36 cellular contexts compared by ENCODE assay signal in genomic region chr9:5231212-5231611, GRCh38. TPM values are rescaled to one million over a fixed set of nuclear protein-coding genes. Genes with fewer than 3 reads are reported as not detected.
DNase-seq lines count a peak whose midpoint lies in the region; ATAC-seq and TF ChIP-seq lines count a peak whose summit lies in the region.
"Had no signal": no experiment of that assay in that cellular context is flagged by ENCODE, and none has a peak within 500 bp of the region (broad histone marks: within the 10 kb centered on the region; RNA-seq: fewer than 3 reads in every experiment).

Gene INSL4 (plus strand): TSS chr9:5231419. CDS start chr9:5231524, 105 bp downstream.

- TF ChIP-seq CTCF in PC-3 (conservative IDR thresholded peaks at IDR 0.05; ENCODE audit: low read depth, low read length) (no peak), neural progenitor cell (IDR thresholded peaks at IDR 0.05) (no peak), right lobe of liver (IDR thresholded peaks at IDR 0.05) (no peak)

- no peaks in the 10 kb centered on the region for H3K4me1 Mint-ChIP-seq in neural progenitor cell
- H3K4me1 Mint-ChIP-seq: central memory CD8-positive, alpha-beta T cell had no signal

- ATAC-seq in PC-3 (peak; percentile 64), GM21576 (IDR thresholded peaks at IDR 0.05; ENCODE audit: unreplicated experiment) (no peak), right lobe of liver (no peak)
- ATAC-seq: activated CD8-positive, alpha-beta T cell treated with anti-CD3 and anti-CD28 coated beads, Interleukin-2, amount 10 ng/mL, durations not matched to agents 7 days and 5 days; activated naive CD4-positive, alpha-beta T cell treated with anti-CD3 and anti-CD28 coated beads, Interleukin-2, amount 50 U/mL, for 72 hours; GM12878; heart left ventricle; K562; mucosa of descending colon; natural killer cell treated with Interleukin-12 subunit alpha and Interleukin-12 subunit beta and Interleukin-15 and Interleukin-18, amount 100 ng/mL, for 72 hours had no signal

- H3K9ac ChIP-seq in PC-3 (ENCODE audit: low read length) (no peak within 1 kb of the TSS), neural progenitor cell (no peak within 1 kb of the TSS)
- H3K9ac ChIP-seq: BLaER1 had no signal

- H4K20me1 ChIP-seq in PC-3 (ENCODE audit: low read length): no peaks in the 10 kb centered on the region
- H4K20me1 ChIP-seq in neural progenitor cell (ENCODE audit: low read depth): no peaks in the 10 kb centered on the region
- H4K20me1 ChIP-seq: BLaER1 had no signal

- peak within 1 kb of the TSS; percentile 30 for H3K4me2 ChIP-seq in PC-3 (ENCODE audit: low read length)
- no peak within 1 kb of the TSS for H3K4me2 ChIP-seq in neural progenitor cell
- H3K4me2 ChIP-seq: BLaER1 had no signal

- H3K9me2 ChIP-seq in PC-3 (replicated peaks; ENCODE audit: low read length): no peaks in the 10 kb centered on the region

- no peaks in the 10 kb centered on the region for H3K36me3 Mint-ChIP-seq in neural progenitor cell
- H3K36me3 Mint-ChIP-seq: activated naive CD4-positive, alpha-beta T cell treated with anti-CD3 and anti-CD28 coated beads, Interleukin-2, amount 50 U/mL, for 72 hours; natural killer cell treated with Interleukin-12 subunit alpha and Interleukin-12 subunit beta and Interleukin-15 and Interleukin-18, amount 100 ng/mL, for 72 hours had no signal

- H3K79me2 ChIP-seq in PC-3 (ENCODE audit: low read length) (no peaks in the 10 kb centered on the region), neural progenitor cell (ENCODE audit: low read depth) (no peaks in the 10 kb centered on the region)

- H3K9me3 Mint-ChIP-seq in neural progenitor cell: no peaks in the 10 kb centered on the region
- H3K9me3 Mint-ChIP-seq: activated naive CD4-positive, alpha-beta T cell treated with anti-CD3 and anti-CD28 coated beads, Interleukin-2, amount 50 U/mL, for 72 hours; activated T-helper 2 cell treated with anti-CD3 and anti-CD28 coated beads, Interferon-gamma antibody, Interleukin-2, Interleukin-4, amounts not matched to agents 10 μg/mL and 5 μg/mL and 100 μg/mL, durations not matched to agents 14 hours and 24 hours and 36 hours; central memory CD8-positive, alpha-beta T cell; natural killer cell treated with Interleukin-12 subunit alpha and Interleukin-12 subunit beta and Interleukin-15 and Interleukin-18, amount 100 ng/mL, for 72 hours had no signal

- DNase-seq in EH (ENCODE audit: low read depth): peak; percentile 39
- peak; percentile 61 for DNase-seq in PC-3
- DNase-seq in epithelial cell of prostate (ENCODE audit: low read depth, low spot score): peak; percentile 40
- DNase-seq in non-pigmented ciliary epithelial cell (ENCODE audit: low read depth): peak; percentile 8
- no peak for DNase-seq in neural progenitor cell (ENCODE audit: low spot score)
- DNase-seq in right lobe of liver: no peak
- no peak for DNase-seq in MG63
- DNase-seq: ACHN; activated CD8-positive, alpha-beta T cell treated with anti-CD3 and anti-CD28 coated beads, Interleukin-2, amount 10 ng/mL, durations not matched to agents 7 days and 5 days; aorta; Caco-2; DMS79 treated with DMSO at 0.1 percent for 48 hours; heart left ventricle; mucosa of descending colon; NCI-H1417 treated with DMSO at 0.1 percent for 48 hours; NCI-H2081 treated with DMSO at 0.1 percent for 48 hours; NCI-H226; NCI-H748 treated with DMSO at 0.1 percent for 48 hours; ovary; retina; spleen; stimulated activated CD4-positive, alpha-beta T cell treated with anti-CD3 and anti-CD28 coated beads, Interleukin-2, amount 100 ng/mL, for 48 hours; upper lobe of left lung had no signal

- H3K4me3 ChIP-seq in PC-3 (ENCODE audit: low read length) (no peak within 1 kb of the TSS), neural progenitor cell (no peak within 1 kb of the TSS), right lobe of liver (no peak within 1 kb of the TSS), MG63 (no peak within 1 kb of the TSS)
- H3K4me3 ChIP-seq: BLaER1, GM12878, heart left ventricle, K562, lung, mucosa of descending colon, ovary, spleen, upper lobe of left lung had no signal

- H3K27me3 Mint-ChIP-seq in neural progenitor cell (ENCODE audit: insufficient read depth, low read depth): peaks cover 2% of the 10 kb centered on the region

- H3K27me3 ChIP-seq in PC-3 (ENCODE audit: low read length) (no peaks in the 10 kb centered on the region), neural progenitor cell (no peaks in the 10 kb centered on the region), right lobe of liver (no peaks in the 10 kb centered on the region), MG63 (no peaks in the 10 kb centered on the region)
- H3K27me3 ChIP-seq: BLaER1, ovary, spleen, upper lobe of left lung had no signal

- no peaks in the 10 kb centered on the region for H3K36me3 ChIP-seq in PC-3 (ENCODE audit: low read depth, low read length)
- no peaks in the 10 kb centered on the region for H3K36me3 ChIP-seq in neural progenitor cell
- H3K36me3 ChIP-seq in right lobe of liver: no peaks in the 10 kb centered on the region
- no peaks in the 10 kb centered on the region for H3K36me3 ChIP-seq in MG63
- H3K36me3 ChIP-seq: BLaER1, heart left ventricle, ovary, spleen, upper lobe of left lung had no signal

- no peaks in the 10 kb centered on the region for H3K9me3 ChIP-seq in PC-3 (ENCODE audit: low read length)
- H3K9me3 ChIP-seq in neural progenitor cell (ENCODE audit: low read depth): no peaks in the 10 kb centered on the region
- no peaks in the 10 kb centered on the region for H3K9me3 ChIP-seq in right lobe of liver
- no peaks in the 10 kb centered on the region for H3K9me3 ChIP-seq in MG63
- H3K9me3 ChIP-seq: BLaER1, Caco-2, mucosa of descending colon, ovary had no signal

- 63% methylated on average over 1 of the region's 2 CpGs for WGBS in right lobe of liver (ENCODE audit: insufficient coverage, low coverage, low lambda C conversion rate, missing lambda C conversion rate)

- no TSS peak for BruUV-seq in PC-3 (replicated peaks; lab: Mats Ljungman, UMichigan)

- H3K4me3 Mint-ChIP-seq in neural progenitor cell: no peak within 1 kb of the TSS
- H3K4me3 Mint-ChIP-seq: activated CD8-positive, alpha-beta T cell treated with anti-CD3 and anti-CD28 coated beads, Interleukin-2, amount 10 ng/mL, durations not matched to agents 7 days and 5 days; central memory CD8-positive, alpha-beta T cell; natural killer cell treated with Interleukin-12 subunit alpha and Interleukin-12 subunit beta and Interleukin-15 and Interleukin-18, amount 100 ng/mL, for 72 hours had no signal

- POLR2A ChIA-PET in PC-3 (lab: Charles Lee; ENCODE audit: unreplicated experiment): no interaction called here

- no peak for TF ChIP-seq POLR2A in right lobe of liver (IDR thresholded peaks at IDR 0.05)

- intact Hi-C loops in PC-3 (cut with micrococcal nuclease): no loop called here
- intact Hi-C loops in right lobe of liver (cut with DNase I): no loop called here

- H3K4me1 ChIP-seq in PC-3 (ENCODE audit: insufficient read depth, low read length): peaks cover 10% of the 10 kb centered on the region; the same call in 1 of the 2 replicates
- no peaks in the 10 kb centered on the region for H3K4me1 ChIP-seq in neural progenitor cell
- no peaks in the 10 kb centered on the region for H3K4me1 ChIP-seq in right lobe of liver
- H3K4me1 ChIP-seq: BLaER1, Caco-2, heart left ventricle, spleen, upper lobe of left lung had no signal

- no peak within 1 kb of the TSS for H3K27ac Mint-ChIP-seq in neural progenitor cell
- H3K27ac Mint-ChIP-seq: activated CD8-positive, alpha-beta T cell treated with anti-CD3 and anti-CD28 coated beads, Interleukin-2, amount 10 ng/mL, durations not matched to agents 7 days and 5 days; activated naive CD4-positive, alpha-beta T cell treated with anti-CD3 and anti-CD28 coated beads, Interleukin-2, amount 50 U/mL, for 72 hours; activated T-helper 2 cell treated with anti-CD3 and anti-CD28 coated beads, Interferon-gamma antibody, Interleukin-2, Interleukin-4, amounts not matched to agents 10 μg/mL and 5 μg/mL and 100 μg/mL, durations not matched to agents 14 hours and 24 hours and 36 hours; natural killer cell treated with Interleukin-12 subunit alpha and Interleukin-12 subunit beta and Interleukin-15 and Interleukin-18, amount 100 ng/mL, for 72 hours had no signal

- H3F3A ChIP-seq in PC-3 (ENCODE audit: low read length, unreplicated experiment) (no peaks in the 10 kb centered on the region), neural progenitor cell (ENCODE audit: low read depth) (no peaks in the 10 kb centered on the region)

- H3K27ac ChIP-seq in PC-3 (ENCODE audit: low read length) (peak within 1 kb of the TSS; percentile 37; the same call in 1 of the 2 replicates), epithelial cell of prostate (no peak within 1 kb of the TSS), neural progenitor cell (no peak within 1 kb of the TSS), right lobe of liver (no peak within 1 kb of the TSS)
- H3K27ac ChIP-seq: BLaER1, heart left ventricle, ovary, spleen, upper lobe of left lung had no signal

- no peak within 1 kb of the TSS for H2AFZ ChIP-seq in PC-3 (ENCODE audit: low read length)
- H2AFZ ChIP-seq in neural progenitor cell (replicated peaks): no peak within 1 kb of the TSS

- CTCF ChIA-PET in PC-3 (lab: Charles Lee): no interaction called here

RNA-seq across cellular contexts. Expression of gene INSL4, which starts in this region (rescaled TPM):
- total RNA-seq in PC-3 (2014; rRNA removed): not detected in 2 replicates
- not detected in 2 replicates for total RNA-seq in neural progenitor cell (ENCODE audit: low replicate concordance)
- total RNA-seq in right lobe of liver: not detected
- total RNA-seq in MG63 (2014; rRNA removed; shearing (Covaris generic); ENCODE audit: low replicate concordance): not detected in 2 replicates
- total RNA-seq: activated CD8-positive, alpha-beta T cell treated with anti-CD3 and anti-CD28 coated beads, Interleukin-2, amount 10 ng/mL, durations not matched to agents 7 days and 5 days; activated naive CD4-positive, alpha-beta T cell treated with anti-CD3 and anti-CD28 coated beads, Interleukin-2, amount 50 U/mL, for 72 hours; activated T-helper 2 cell treated with anti-CD3 and anti-CD28 coated beads, Interferon-gamma antibody, Interleukin-2, Interleukin-4, amounts not matched to agents 10 μg/mL and 5 μg/mL and 100 μg/mL, durations not matched to agents 14 hours and 24 hours and 36 hours; aorta; Caco-2; dermis microvascular lymphatic vessel endothelial cell; GM12878; H1; heart left ventricle; K562; lung; mucosa of descending colon; natural killer cell treated with Interleukin-12 subunit alpha and Interleukin-12 subunit beta and Interleukin-15 and Interleukin-18, amount 100 ng/mL, for 72 hours; ovary; spleen; subcutaneous adipose tissue; T-helper 2 cell treated with Interferon-gamma antibody and Interleukin-4, amounts not matched to agents 100 ng/mL and 5 ng/mL, for 36 hours; upper lobe of left lung had no signal

Comparison
In these comparisons a context has a peak if more than half of its experiments do, and no peak if none do; other contexts are left out.
1. Peak in DNase-seq, ATAC-seq, H3K27ac ChIP-seq and H3K4me2 ChIP-seq in PC-3; RNA of the gene not detected or under 1 TPM.
2. DNase-seq: peak in EH (single experiment), epithelial cell of prostate (single experiment) and non-pigmented ciliary epithelial cell (single experiment); none in neural progenitor cell (single experiment), right lobe of liver (0 of 3) and MG63 (single experiment).